8 cellular contexts compared by ENCODE assay signal in genomic region chr20:17849901-17850673, GRCh38.
A peak's percentile ranks its signal among the peaks of the same experiment; 100 is the strongest.
DNase-seq lines count a peak whose midpoint lies in the region; ATAC-seq and TF ChIP-seq lines count a peak whose summit lies in the region.

No MANE protein-coding gene starts in this region.

- no peaks in the 10 kb centered on the region for H3K36me3 ChIP-seq in Peyer's patch
- H3K36me3 ChIP-seq in trophoblast cell (ENCODE audit: control insufficient read depth in 1 of 2, insufficient read depth in 2 of 2, low read length in 2 of 2) = no peaks in the 10 kb centered on the region
- no peaks in the 10 kb centered on the region for H3K36me3 ChIP-seq in SJCRH30

- peaks cover 4% of the 10 kb centered on the region for H3K79me1 ChIP-seq in trophoblast cell (ENCODE audit: low read length)

- H4K8ac ChIP-seq in trophoblast cell (ENCODE audit: low read depth, low read length) = no peak overlapping the region

- H3K4me3 ChIP-seq in Peyer's patch (no peak overlapping the region), fibroblast of pulmonary artery (replicated peaks; ENCODE audit: low read depth, low read length) (peak overlapping the region; percentile 7), trophoblast cell (ENCODE audit: low read depth, low read length) (no peak overlapping the region), SJCRH30 (no peak overlapping the region)

- H3K9me3 ChIP-seq in Peyer's patch (no peaks in the 10 kb centered on the region), trophoblast cell (ENCODE audit: insufficient read depth, low read depth, low read length) (peaks cover 4% of the 10 kb centered on the region), SJCRH30 (replicated peaks) (no peaks in the 10 kb centered on the region)

- WGBS in trophoblast cell (ENCODE audit: extremely low coverage, insufficient coverage, insufficient read length) = no CpG with 5 or more reads among the region's 15 CpGs

- H2AK5ac ChIP-seq in trophoblast cell (ENCODE audit: low read length) = no peak overlapping the region

- no peak overlapping the region for H3K9ac ChIP-seq in trophoblast cell (ENCODE audit: low read length)

- H3K4me1 ChIP-seq in Peyer's patch = peaks cover 0 to 23% (median 7%) of the 10 kb centered on the region in 4 donors
- H3K4me1 ChIP-seq in trophoblast cell (ENCODE audit: control insufficient read depth in 1 of 2, insufficient read depth in 2 of 2, low read length in 2 of 2) = peaks cover 5 to 7% of the 10 kb centered on the region in 2 experiments
- no peaks in the 10 kb centered on the region for H3K4me1 ChIP-seq in SJCRH30

- H2BK5ac ChIP-seq in trophoblast cell (ENCODE audit: low read depth, low read length, poor library complexity) = peak overlapping the region; percentile 10

- H3K27ac ChIP-seq in Peyer's patch (peak overlapping the region in 3 of 4 donors; percentile 26 to 68 (median 46)), trophoblast cell (ENCODE audit: low read depth, low read length) (peak overlapping the region; percentile 42), SJCRH30 (no peak overlapping the region)

- no peak overlapping the region for H3K4me2 ChIP-seq in trophoblast cell (ENCODE audit: low read length)

- no peak for ATAC-seq in GM18517 (IDR thresholded peaks at IDR 0.05; ENCODE audit: unreplicated experiment)
- no peak for ATAC-seq in HG02642 (IDR thresholded peaks at IDR 0.05; ENCODE audit: poor library complexity, unreplicated experiment)

- no peak overlapping the region for H3K23ac ChIP-seq in trophoblast cell (ENCODE audit: low read length)

- H3K18ac ChIP-seq in trophoblast cell (ENCODE audit: low read length) = no peak overlapping the region

- H3K14ac ChIP-seq in trophoblast cell (ENCODE audit: low read length) = peak overlapping the region; percentile 41

- no peak overlapping the region for H4K12ac ChIP-seq in trophoblast cell (ENCODE audit: low read depth, low read length)

- no peak overlapping the region for H2BK12ac ChIP-seq in trophoblast cell (ENCODE audit: low read length)

- DNase-seq in CD1c-positive myeloid dendritic cell (ENCODE audit: extremely low spot score) (peak; percentile 60), Peyer's patch (peak in 1 of 3 donors; percentile 72), fibroblast of pulmonary artery (ENCODE audit: low read depth) (peak; percentile 100), trophoblast cell (peak; percentile 97), SJCRH30 (no peak), COLO668 (lab: John Stamatoyannopoulos, UW; ENCODE audit: unreplicated experiment) (no peak)

- no peak overlapping the region for H2BK120ac ChIP-seq in trophoblast cell (ENCODE audit: insufficient read depth, low read length, poor library complexity)

- H4K91ac ChIP-seq in trophoblast cell (ENCODE audit: low read depth, low read length) = peak overlapping the region; percentile 12

- H2AFZ ChIP-seq in trophoblast cell (ENCODE audit: insufficient read depth, low read length, poor library complexity) = peak overlapping the region; percentile 42

- H3K27me3 ChIP-seq in Peyer's patch (no peaks in the 10 kb centered on the region), trophoblast cell (ENCODE audit: insufficient read depth, low read length) (no peaks in the 10 kb centered on the region), SJCRH30 (no peaks in the 10 kb centered on the region; the same call in 1 of the 2 replicates)

- no peak overlapping the region for H3K4ac ChIP-seq in trophoblast cell (ENCODE audit: low read depth, low read length)

- TF ChIP-seq CTCF in Peyer's patch (IDR thresholded peaks at IDR 0.05) (no peak), fibroblast of pulmonary artery (IDR thresholded peaks at IDR 0.05; ENCODE audit: low read length, missing control alignments) (no peak)

- no peaks in the 10 kb centered on the region for H3K79me2 ChIP-seq in trophoblast cell (ENCODE audit: control insufficient read depth, insufficient read depth, low read length, poor library complexity)

- no peak for TF ChIP-seq POLR2A in Peyer's patch (IDR thresholded peaks at IDR 0.05)

Comparison
In these comparisons a context has a peak if more than half of its experiments do, and no peak if none do; other contexts are left out.
1. DNase-seq: peak in CD1c-positive myeloid dendritic cell (single experiment), fibroblast of pulmonary artery (single experiment) and trophoblast cell (2 of 2); none in SJCRH30 (0 of 2) and COLO668 (single experiment).